Comparison of ENCODE assay signal across 8 cellular contexts in the genomic region with DNA sequence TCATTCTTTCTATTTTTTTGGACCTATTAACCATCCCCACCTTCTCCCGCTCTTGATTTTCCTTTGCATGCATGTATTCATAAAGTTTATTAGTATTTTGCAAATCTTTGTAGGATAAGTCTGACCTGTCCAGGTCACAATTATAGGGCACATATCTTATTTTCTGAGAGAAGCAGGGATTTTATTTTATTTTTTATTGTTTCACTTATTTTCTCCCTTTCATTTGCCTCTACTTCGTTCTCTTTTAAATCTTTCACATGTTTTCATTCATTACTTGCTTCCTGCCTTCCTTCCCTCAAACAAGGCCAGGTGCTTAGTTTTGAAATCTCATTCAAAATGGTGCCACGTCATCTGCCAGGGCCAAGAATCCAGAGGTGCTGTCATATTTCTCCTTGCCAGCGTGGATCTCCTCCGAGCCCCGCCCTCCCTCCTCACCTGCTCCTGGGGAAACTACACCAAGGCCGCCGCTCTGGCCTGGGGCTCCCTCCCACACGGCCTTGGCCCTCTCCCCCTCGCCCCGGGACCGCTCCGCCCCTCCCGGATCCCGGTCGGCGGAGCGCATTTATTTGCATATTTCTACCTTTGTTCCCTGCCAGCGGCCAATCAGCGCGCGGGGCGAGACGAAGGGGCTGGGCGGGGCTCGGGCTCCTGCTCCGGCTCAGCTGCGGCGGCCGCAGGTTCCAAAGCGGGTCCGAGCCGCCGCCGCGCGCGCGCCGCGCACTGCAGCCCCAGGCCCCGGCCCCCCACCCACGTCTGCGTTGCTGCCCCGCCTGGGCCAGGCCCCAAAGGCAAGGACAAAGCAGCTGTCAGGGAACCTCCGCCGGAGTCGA. TPM values are rescaled to one million over a fixed set of nuclear protein-coding genes. Genes with fewer than 3 reads are reported as not detected.
DNase-seq lines count a peak whose midpoint lies in the region; ATAC-seq, FAIRE-seq and TF ChIP-seq lines count a peak whose summit lies in the region.

A gene (plus strand): TSS at position 654 of the 830 bp plus-strand sequence. CDS start 213 bp downstream, outside the sequence.

- H3K36me3 ChIP-seq in HAP-1 (replicated peaks) (no peaks in the 10 kb centered on the region), heart right ventricle (no peaks in the 10 kb centered on the region), pancreas (no peaks in the 10 kb centered on the region), transverse colon (no peaks in the 10 kb centered on the region)

- in situ Hi-C loops in HAP-1 (cut with MboI; ENCODE audit: low sequenced_read_pairs) = no loop called here
- in situ Hi-C loops in transverse colon (cut with MboI; ENCODE audit: low pct_ligation_motif_present in 1 of 4, low pct_unique_long_range_greater_than_20kb in 1 of 4, low sequenced_read_pairs in 3 of 4) = no loop called here

- no peaks in the 10 kb centered on the region for H3K9me3 ChIP-seq in HAP-1
- no peaks in the 10 kb centered on the region for H3K9me3 ChIP-seq in heart right ventricle
- H3K9me3 ChIP-seq in pancreas = no peaks in the 10 kb centered on the region
- no peaks in the 10 kb centered on the region for H3K9me3 ChIP-seq in transverse colon

- H3K4me3 ChIP-seq in HAP-1 (peak within 1 kb of the TSS; percentile 73), heart right ventricle (peak within 1 kb of the TSS; percentile 60 to 97 (median 74)), pancreas (peak within 1 kb of the TSS; percentile 63 to 79 (median 74)), transverse colon (peak within 1 kb of the TSS; percentile 33 to 95 (median 72))

- H3K27me3 ChIP-seq in HAP-1 (ENCODE audit: low read depth) (no peaks in the 10 kb centered on the region), heart right ventricle (peaks cover 0 to 16% (median 0%) of the 10 kb centered on the region in 7 donors), pancreas (no peaks in the 10 kb centered on the region), transverse colon (no peaks in the 10 kb centered on the region)

- no peak for TF ChIP-seq CTCF in D721Med (IDR thresholded peaks at IDR 0.05; ENCODE audit: insufficient read depth, missing control alignments)
- no peak for TF ChIP-seq CTCF in heart right ventricle (IDR thresholded peaks at IDR 0.05)
- no peak for TF ChIP-seq CTCF in pancreas (IDR thresholded peaks at IDR 0.05)
- no peak for TF ChIP-seq CTCF in transverse colon (IDR thresholded peaks at IDR 0.05)

- intact Hi-C loops in heart right ventricle (cut with DNase I) (loop anchor here in 1 of 10 donors (5.0 kb wide), 1 partner anchor 106 kb away; a partner anchor contains a TSS), pancreas (cut with DNase I) (no loop called here), transverse colon (cut with DNase I; ENCODE audit: low total_unique reads) (no loop called here)

- FAIRE-seq in D721Med (lab: Jason Lieb, UNC) = no peak
- no peak for FAIRE-seq in pancreas (lab: Jason Lieb, UNC)

- no peak for TF ChIP-seq EP300 in transverse colon (IDR thresholded peaks at IDR 0.05; ENCODE audit: low read depth)

- ATAC-seq in SK-N-SH treated with all-trans-retinoic acid at 6 μM for 48 hours (peak; percentile 92), heart right ventricle (peak; percentile 91 to 97 (median 94)), pancreas (peak; percentile 90 to 96 (median 95))

- H3K27ac ChIP-seq in heart right ventricle (peak within 1 kb of the TSS; percentile 4 to 86 (median 75)), pancreas (peak within 1 kb of the TSS; percentile 56 to 93 (median 83)), transverse colon (peak within 1 kb of the TSS; percentile 75 to 87 (median 84))

- H3K4me1 ChIP-seq in HAP-1 (peaks cover 27% of the 10 kb centered on the region), heart right ventricle (peaks cover 0 to 23% (median 6%) of the 10 kb centered on the region in 9 donors), pancreas (peaks cover 7 to 21% (median 17%) of the 10 kb centered on the region in 3 donors), transverse colon (peaks cover 0 to 6% (median 2%) of the 10 kb centered on the region in 4 donors)

- 4% methylated on average over 48 of the region's 48 CpGs for WGBS in heart right ventricle, 2 donors
- 3% methylated on average over 46 to 48 of the region's 48 CpGs for WGBS in pancreas, 2 donors
- WGBS in transverse colon (ENCODE audit: low coverage in 1 of 2), 2 donors = 3 to 56% methylated on average over 2 to 47 of the region's 48 CpGs

- DNase-seq in D721Med (ENCODE audit: insufficient read length, low spot score) (peak; percentile 54), HAP-1 (ENCODE audit: low spot score in 2 of 2) (peak; percentile 87 to 96), NCI-H1105 (lab: John Stamatoyannopoulos, UW) (peak; percentile 97), amygdala (lab: John Stamatoyannopoulos, UW) (peak in 48 of 56 donors; percentile 6 to 78 (median 52)), heart right ventricle (peak; percentile 79 to 80), pancreas (peak; percentile 95 to 97 (median 96)), transverse colon (peak; percentile 95)

- TF ChIP-seq POLR2A in transverse colon (IDR thresholded peaks at IDR 0.05) = peak; percentile 59

TF ChIP-seq in SK-N-SH treated with all-trans-retinoic acid at 6 μM for 48 hours, 23 proteins besides CTCF, POLR2A, EP300 and RAD21:
- no peak for TF ChIP-seq ARNTL (CRISPR knock-in tag; IDR thresholded peaks at IDR 0.05; ENCODE audit: borderline replicate concordance, low read depth)
- TF ChIP-seq, protein P1, sequence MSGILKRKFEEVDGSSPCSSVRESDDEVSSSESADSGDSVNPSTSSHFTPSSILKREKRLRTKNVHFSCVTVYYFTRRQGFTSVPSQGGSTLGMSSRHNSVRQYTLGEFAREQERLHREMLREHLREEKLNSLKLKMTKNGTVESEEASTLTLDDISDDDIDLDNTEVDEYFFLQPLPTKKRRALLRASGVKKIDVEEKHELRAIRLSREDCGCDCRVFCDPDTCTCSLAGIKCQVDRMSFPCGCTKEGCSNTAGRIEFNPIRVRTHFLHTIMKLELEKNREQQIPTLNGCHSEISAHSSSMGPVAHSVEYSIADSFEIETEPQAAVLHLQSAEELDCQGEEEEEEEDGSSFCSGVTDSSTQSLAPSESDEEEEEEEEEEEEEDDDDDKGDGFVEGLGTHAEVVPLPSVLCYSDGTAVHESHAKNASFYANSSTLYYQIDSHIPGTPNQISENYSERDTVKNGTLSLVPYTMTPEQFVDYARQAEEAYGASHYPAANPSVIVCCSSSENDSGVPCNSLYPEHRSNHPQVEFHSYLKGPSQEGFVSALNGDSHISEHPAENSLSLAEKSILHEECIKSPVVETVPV (CRISPR knock-in tag; IDR thresholded peaks at IDR 0.05) = no peak
- no peak for TF ChIP-seq TOX (CRISPR knock-in tag; IDR thresholded peaks at IDR 0.05; ENCODE audit: borderline replicate concordance)
- TF ChIP-seq, protein P2, sequence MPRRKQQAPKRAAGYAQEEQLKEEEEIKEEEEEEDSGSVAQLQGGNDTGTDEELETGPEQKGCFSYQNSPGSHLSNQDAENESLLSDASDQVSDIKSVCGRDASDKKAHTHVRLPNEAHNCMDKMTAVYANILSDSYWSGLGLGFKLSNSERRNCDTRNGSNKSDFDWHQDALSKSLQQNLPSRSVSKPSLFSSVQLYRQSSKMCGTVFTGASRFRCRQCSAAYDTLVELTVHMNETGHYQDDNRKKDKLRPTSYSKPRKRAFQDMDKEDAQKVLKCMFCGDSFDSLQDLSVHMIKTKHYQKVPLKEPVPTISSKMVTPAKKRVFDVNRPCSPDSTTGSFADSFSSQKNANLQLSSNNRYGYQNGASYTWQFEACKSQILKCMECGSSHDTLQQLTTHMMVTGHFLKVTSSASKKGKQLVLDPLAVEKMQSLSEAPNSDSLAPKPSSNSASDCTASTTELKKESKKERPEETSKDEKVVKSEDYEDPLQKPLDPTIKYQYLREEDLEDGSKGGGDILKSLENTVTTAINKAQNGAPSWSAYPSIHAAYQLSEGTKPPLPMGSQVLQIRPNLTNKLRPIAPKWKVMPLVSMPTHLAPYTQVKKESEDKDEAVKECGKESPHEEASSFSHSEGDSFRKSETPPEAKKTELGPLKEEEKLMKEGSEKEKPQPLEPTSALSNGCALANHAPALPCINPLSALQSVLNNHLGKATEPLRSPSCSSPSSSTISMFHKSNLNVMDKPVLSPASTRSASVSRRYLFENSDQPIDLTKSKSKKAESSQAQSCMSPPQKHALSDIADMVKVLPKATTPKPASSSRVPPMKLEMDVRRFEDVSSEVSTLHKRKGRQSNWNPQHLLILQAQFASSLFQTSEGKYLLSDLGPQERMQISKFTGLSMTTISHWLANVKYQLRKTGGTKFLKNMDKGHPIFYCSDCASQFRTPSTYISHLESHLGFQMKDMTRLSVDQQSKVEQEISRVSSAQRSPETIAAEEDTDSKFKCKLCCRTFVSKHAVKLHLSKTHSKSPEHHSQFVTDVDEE (CRISPR knock-in tag; IDR thresholded peaks at IDR 0.05) = 0 out of 2 replicates have a peak, but pooled peaks have one; percentile 20

RNA-seq across cellular contexts. Expression of the gene that starts here (rescaled TPM):
- total RNA-seq in heart right ventricle (10 to 100 TPM in 5 of 10 donors, 1 to 10 TPM in 5; 6.8 to 26.3 (median 10.0) TPM), pancreas (10 to 100 TPM; 30.7 to 64.6 (median 53.0) TPM), transverse colon (10 to 100 TPM in 3 of 4 donors, 1 to 10 TPM in 1; 6.8 to 44.4 (median 21.4) TPM)
- polyA plus RNA-seq in heart right ventricle (10 to 100 TPM; 26.4 to 40.1 TPM), pancreas (10 to 100 TPM; 49.3 to 64.9 TPM)

Comparison
In these comparisons a context has a peak if more than half of its experiments do, and no peak if none do; other contexts are left out.
1. Peak in every context shown above with its lines: DNase-seq, ATAC-seq, H3K4me3 ChIP-seq and H3K27ac ChIP-seq.